10 cellular contexts compared by ENCODE assay signal in the genomic region with DNA sequence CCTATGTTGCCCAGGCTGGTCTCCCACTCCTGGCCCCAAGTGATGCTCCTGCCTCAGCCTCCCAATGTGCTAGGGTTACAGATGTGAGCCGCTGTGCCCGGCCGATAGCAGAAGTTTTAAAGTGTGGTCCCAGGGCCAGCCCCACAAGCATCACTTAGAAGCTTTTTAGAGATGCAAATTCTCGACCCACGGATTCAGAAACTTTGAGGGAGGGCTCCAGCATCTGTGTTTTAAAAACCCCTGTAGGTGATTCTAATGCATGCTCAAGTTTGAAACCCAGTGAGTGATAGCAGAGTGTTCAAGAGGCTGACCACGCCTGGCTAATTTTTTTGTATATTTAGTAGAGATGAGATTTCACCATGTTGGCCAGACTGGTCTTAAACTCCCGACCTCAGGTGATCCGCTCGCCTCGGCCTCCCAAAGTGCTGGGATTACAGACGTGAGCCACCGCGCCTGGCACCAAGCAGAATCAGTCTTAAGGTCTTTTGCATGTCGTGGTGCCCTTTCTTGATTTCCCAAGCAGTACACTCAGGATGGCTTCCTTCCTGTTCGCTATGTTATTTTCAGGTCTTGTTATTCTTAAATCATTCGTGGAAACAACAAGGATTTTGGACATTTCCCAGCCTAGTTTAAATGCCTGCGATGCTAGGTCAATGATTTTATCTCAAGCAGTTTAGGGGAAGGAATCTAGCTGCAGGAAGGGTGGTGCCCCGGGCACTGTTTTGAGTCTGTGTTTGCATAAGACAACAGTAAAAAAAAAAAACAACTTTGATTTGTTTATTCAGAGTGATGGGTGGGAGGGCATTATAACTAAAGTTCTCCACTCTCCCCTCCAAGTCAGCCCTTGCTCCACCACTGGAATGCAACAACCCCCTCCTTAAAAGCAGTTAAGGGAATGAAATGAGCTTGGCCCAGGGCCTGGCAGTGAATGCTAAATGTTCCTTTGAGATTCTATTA. TPM values are rescaled to one million over a fixed set of nuclear protein-coding genes. Genes with fewer than 3 reads are reported as not detected.
DNase-seq lines count a peak whose midpoint lies in the region; ATAC-seq and TF ChIP-seq lines count a peak whose summit lies in the region.
"Had no signal": no experiment of that assay in that cellular context is flagged by ENCODE, and none has a peak within 500 bp of the region (broad histone marks: within the 10 kb centered on the region; RNA-seq: fewer than 3 reads in every experiment).

No MANE protein-coding gene starts in this region.

- H3K27ac ChIP-seq in heart left ventricle = peak overlapping the region; percentile 33 to 82 (median 64)

- peak overlapping the region in 3 of 12 donors; percentile 5 to 8 (median 5) for H3K4me3 ChIP-seq in heart left ventricle
- H3K4me3 ChIP-seq in skeletal muscle satellite cell (ENCODE audit: low read length) = no peak overlapping the region

- H3K9me3 ChIP-seq in heart left ventricle = no peaks in the 10 kb centered on the region
- H3K9me3 ChIP-seq in skeletal muscle satellite cell (replicated peaks; ENCODE audit: low read length) = no peaks in the 10 kb centered on the region

- H3K27me3 Mint-ChIP-seq in T-helper 2 cell treated with Interferon-gamma antibody and Interleukin-4, amounts not matched to agents 5 μg/mL and 100 μg/mL, for 36 hours (ENCODE audit: low read depth) = no peaks in the 10 kb centered on the region

- H3K4me2 ChIP-seq in skeletal muscle satellite cell (ENCODE audit: low read length) = peak overlapping the region; percentile 14

- peaks cover 0 to 55% (median 19%) of the 10 kb centered on the region in 12 donors for H3K4me1 ChIP-seq in heart left ventricle
- H3K4me1 ChIP-seq in skeletal muscle satellite cell (ENCODE audit: control insufficient read depth, insufficient read depth, low read length) = peaks cover 16% of the 10 kb centered on the region

- 38 to 55% (median 50%) methylated on average over 18 of the region's 18 CpGs for WGBS in heart left ventricle, 4 donors

- no peaks in the 10 kb centered on the region for H3K36me3 ChIP-seq in heart left ventricle
- no peaks in the 10 kb centered on the region for H3K36me3 ChIP-seq in skeletal muscle satellite cell (ENCODE audit: insufficient read depth, low read length)

- H3K4me3 Mint-ChIP-seq in T-helper 2 cell treated with Interferon-gamma antibody and Interleukin-4, amounts not matched to agents 5 μg/mL and 100 μg/mL, for 36 hours = peak overlapping the region; percentile 60

- H3K4me1 Mint-ChIP-seq in T-helper 2 cell treated with Interferon-gamma antibody and Interleukin-4, amounts not matched to agents 5 μg/mL and 100 μg/mL, for 36 hours (ENCODE audit: low read depth) = peaks cover 24% of the 10 kb centered on the region

- H3K27me3 ChIP-seq in heart left ventricle = no peaks in the 10 kb centered on the region
- H3K27me3 ChIP-seq in skeletal muscle satellite cell (ENCODE audit: control insufficient read depth, insufficient read depth, low read length) = no peaks in the 10 kb centered on the region

- H3K36me3 Mint-ChIP-seq in T-helper 2 cell treated with Interferon-gamma antibody and Interleukin-4, amounts not matched to agents 5 μg/mL and 100 μg/mL, for 36 hours (ENCODE audit: low read depth) = peaks cover 3% of the 10 kb centered on the region

- no peaks in the 10 kb centered on the region for H3K9me3 Mint-ChIP-seq in T-helper 2 cell treated with Interferon-gamma antibody and Interleukin-4, amounts not matched to agents 5 μg/mL and 100 μg/mL, for 36 hours

- intact Hi-C loops in heart left ventricle (cut with DNase I) = loop anchor here in 1 of 10 donors (10.0 kb wide), 1 partner anchor 61 kb away; a partner anchor contains a TSS

- no peak for DNase-seq in T-helper 2 cell treated with Interferon-gamma antibody and Interleukin-4, amounts not matched to agents 5 μg/mL and 100 μg/mL, for 36 hours (ENCODE audit: low spot score)
- DNase-seq in heart left ventricle (peak in 4 of 5 donors; percentile 25 to 51 (median 41)), cerebellar cortex (ENCODE audit: low spot score) (no peak), GM19240 (ENCODE audit: insufficient read length, low spot score) (no peak)
- DNase-seq: activated effector memory CD4-positive, alpha-beta T cell treated with Interleukin-2 at 50 U/mL for 16 hours; NCI-H345 had no signal

- peak overlapping the region; percentile 50 for H3K27ac Mint-ChIP-seq in T-helper 2 cell treated with Interferon-gamma antibody and Interleukin-4, amounts not matched to agents 5 μg/mL and 100 μg/mL, for 36 hours

- no peak overlapping the region for H3K9ac ChIP-seq in skeletal muscle satellite cell (ENCODE audit: low read depth, low read length)

- TF ChIP-seq POLR2A in GM18526 (IDR thresholded peaks at IDR 0.05; ENCODE audit: extremely low read depth, insufficient read length) (peak; percentile 14), heart left ventricle (IDR thresholded peaks at IDR 0.05) (no peak)

- ATAC-seq in heart left ventricle (peak; percentile 4 to 85 (median 76)), HG02798 (IDR thresholded peaks at IDR 0.05; ENCODE audit: poor library complexity, unreplicated experiment) (no peak), GM19328 (IDR thresholded peaks at IDR 0.05; ENCODE audit: unreplicated experiment) (no peak)

- TF ChIP-seq CTCF in heart left ventricle (IDR thresholded peaks at IDR 0.05) = no peak

RNA-seq across cellular contexts. Expression of a gene that starts 9.2 kb away (rescaled TPM):
- total RNA-seq in heart left ventricle = 1 to 10 TPM; 1.6 to 3.4 (median 2.1) TPM
- polyA plus RNA-seq in heart left ventricle = 1 to 10 TPM; 2.2 to 3.2 TPM
- total RNA-seq in skeletal muscle satellite cell (2012; rRNA removed) = 1.3 and 2.3 TPM in 2 replicates

RNA-seq across cellular contexts. Expression of a gene that starts 12.3 kb away (rescaled TPM):
- 10 to 100 TPM; 18.5 to 27.4 (median 20.0) TPM for total RNA-seq in heart left ventricle
- polyA plus RNA-seq in heart left ventricle = 10 to 100 TPM; 26.2 to 72.8 TPM
- 8.5 and 10.4 TPM in 2 replicates for total RNA-seq in skeletal muscle satellite cell (2012; rRNA removed)

Comparison
In these comparisons a context has a peak if more than half of its experiments do, and no peak if none do; other contexts are left out.
1. DNase-seq: peak in heart left ventricle (4 of 5); none in T-helper 2 cell treated with Interferon-gamma antibody and Interleukin-4, amounts not matched to agents 5 μg/mL and 100 μg/mL, for 36 hours (single experiment), cerebellar cortex (single experiment) and GM19240 (single experiment).
2. ATAC-seq: peak in heart left ventricle (4 of 4); none in HG02798 (single experiment) and GM19328 (single experiment).